Comparison of ENCODE assay signal across 1 cellular context in the genomic region with DNA sequence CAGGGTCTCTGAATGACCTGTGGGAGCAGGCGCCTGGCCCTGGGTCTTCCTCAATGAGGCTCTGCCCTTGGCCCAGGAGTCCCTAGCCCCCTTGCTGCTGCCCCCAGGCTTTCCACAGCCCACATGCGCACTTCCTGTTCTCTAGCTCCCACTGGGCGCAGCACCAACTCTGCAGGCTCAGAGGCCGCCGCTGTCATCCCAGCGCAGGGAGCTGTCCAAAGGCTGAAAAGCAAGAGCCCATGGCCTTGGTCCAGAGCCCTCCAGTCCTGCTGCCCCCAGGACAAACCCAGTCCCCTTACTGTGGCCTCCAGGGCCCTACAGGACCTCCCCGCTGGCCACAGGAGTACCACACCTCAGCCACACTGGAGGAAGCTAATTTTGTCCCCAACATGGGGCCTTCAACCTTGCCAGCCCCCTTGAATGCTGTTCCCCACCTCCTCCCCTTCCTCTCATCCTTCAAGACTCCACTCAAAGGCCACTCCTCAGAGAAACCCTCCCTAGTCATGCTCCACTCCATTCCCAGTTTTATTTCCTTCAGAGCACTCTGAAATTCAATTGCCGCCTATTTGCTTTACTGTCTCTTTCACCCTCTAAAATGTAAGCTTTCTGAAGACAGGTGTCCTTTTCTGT.
TF ChIP-seq lines count a peak whose summit lies in the region.

No MANE protein-coding gene starts in this region.

TF ChIP-seq in HepG2, 621 proteins besides CTCF, POLR2A, EP300 and RAD21 (continued from another document and continues in another):
- TF ChIP-seq SMAD3 (CRISPR knock-in tag; IDR thresholded peaks at IDR 0.05) (0 out of 2 replicates have a peak, but pooled peaks have one; percentile 68), HOXA5 (CRISPR knock-in tag; IDR thresholded peaks at IDR 0.05) (peak; percentile 55; the same call in 1 of the 2 replicates), ZNF33A (CRISPR knock-in tag; IDR thresholded peaks at IDR 0.05; ENCODE audit: borderline replicate concordance) (no peak), STAT5B (CRISPR knock-in tag; IDR thresholded peaks at IDR 0.05) (0 out of 2 replicates have a peak, but pooled peaks have one; percentile 56), ZNF564 (CRISPR knock-in tag; IDR thresholded peaks at IDR 0.05) (0 out of 2 replicates have a peak, but pooled peaks have one; percentile 45), HDAC1 (CRISPR knock-in tag; IDR thresholded peaks at IDR 0.05) (peak; percentile 40; the same call in 1 of the 2 replicates), ZNF768 (CRISPR knock-in tag; IDR thresholded peaks at IDR 0.05) (peak; percentile 43; the same call in 1 of the 2 replicates), SAP130 (CRISPR knock-in tag; IDR thresholded peaks at IDR 0.05; ENCODE audit: low read depth) (peak; percentile 74), ZNF614 (CRISPR knock-in tag; IDR thresholded peaks at IDR 0.05; ENCODE audit: borderline replicate concordance) (0 out of 2 replicates have a peak, but pooled peaks have one; percentile 29), ZNF672 (CRISPR knock-in tag; IDR thresholded peaks at IDR 0.05) (no peak), JARID2 (CRISPR knock-in tag; IDR thresholded peaks at IDR 0.05; ENCODE audit: insufficient replicate concordance) (no peak), ZNF563 (CRISPR knock-in tag; IDR thresholded peaks at IDR 0.05) (peak; percentile 67; the same call in 1 of the 2 replicates), PITX1 (CRISPR knock-in tag; IDR thresholded peaks at IDR 0.05) (no peak), ZNF530 (CRISPR knock-in tag; IDR thresholded peaks at IDR 0.05; ENCODE audit: low read depth) (no peak), JUND (CRISPR knock-in tag; IDR thresholded peaks at IDR 0.05) (0 out of 2 replicates have a peak, but pooled peaks have one; percentile 10), KAT8 (CRISPR knock-in tag; IDR thresholded peaks at IDR 0.05) (0 out of 2 replicates have a peak, but pooled peaks have one; percentile 23), ZNF749 (CRISPR knock-in tag; IDR thresholded peaks at IDR 0.05; ENCODE audit: borderline replicate concordance) (0 out of 2 replicates have a peak, but pooled peaks have one; percentile 58), GATAD1 (CRISPR knock-in tag; IDR thresholded peaks at IDR 0.05) (0 out of 2 replicates have a peak, but pooled peaks have one; percentile 47), ZNF747 (CRISPR knock-in tag; IDR thresholded peaks at IDR 0.05; ENCODE audit: borderline replicate concordance) (0 out of 2 replicates have a peak, but pooled peaks have one; percentile 41), KLF16 (CRISPR knock-in tag; IDR thresholded peaks at IDR 0.05) (peak in 1 of 2 experiments; percentile 67; a peak in 1 of 4 replicates), ZNF274 (CRISPR knock-in tag; IDR thresholded peaks at IDR 0.05) (peak; percentile 71; the same call in 1 of the 2 replicates), ZNF616 (CRISPR knock-in tag; IDR thresholded peaks at IDR 0.05; ENCODE audit: low read depth) (0 out of 2 replicates have a peak, but pooled peaks have one; percentile 47), ZMAT3 (CRISPR knock-in tag; conservative IDR thresholded peaks at IDR 0.05) (peak; percentile 75; the same call in 1 of the 2 replicates), NFKBIZ (CRISPR knock-in tag; IDR thresholded peaks at IDR 0.05) (0 out of 2 replicates have a peak, but pooled peaks have one; percentile 34), HCFC1 (IDR thresholded peaks at IDR 0.05; ENCODE audit: low read depth, low read length) (0 out of 2 replicates have a peak, but pooled peaks have one; percentile 21), FOXO1 (CRISPR knock-in tag; IDR thresholded peaks at IDR 0.05) (peak; percentile 54; the same call in 1 of the 2 replicates), ZSCAN9 (CRISPR knock-in tag; IDR thresholded peaks at IDR 0.05; ENCODE audit: borderline replicate concordance) (peak; percentile 93), MED1 (CRISPR knock-in tag; IDR thresholded peaks at IDR 0.05) (0 out of 2 replicates have a peak, but pooled peaks have one; percentile 32), KLF13 (CRISPR knock-in tag; IDR thresholded peaks at IDR 0.05) (no peak), RARA (CRISPR knock-in tag; IDR thresholded peaks at IDR 0.05) (peak; percentile 59), ZNF335 (CRISPR knock-in tag; IDR thresholded peaks at IDR 0.05) (peak; percentile 57; the same call in 1 of the 2 replicates), ZNF205 (CRISPR knock-in tag; IDR thresholded peaks at IDR 0.05) (0 out of 2 replicates have a peak, but pooled peaks have one; percentile 42), SIX4 (CRISPR knock-in tag; IDR thresholded peaks at IDR 0.05) (0 out of 2 replicates have a peak, but pooled peaks have one; percentile 50), ZNF329 (CRISPR knock-in tag; IDR thresholded peaks at IDR 0.05; ENCODE audit: low read depth) (0 out of 2 replicates have a peak, but pooled peaks have one; percentile 30), ZNF138 (CRISPR knock-in tag; IDR thresholded peaks at IDR 0.05; ENCODE audit: low read depth) (peak; percentile 66; the same call in 1 of the 2 replicates), SIN3A (IDR thresholded peaks at IDR 0.05; ENCODE audit: borderline replicate concordance, low read depth, low read length) (peak; percentile 76; the same call in 1 of the 2 replicates), ETV5 (CRISPR knock-in tag; IDR thresholded peaks at IDR 0.05; ENCODE audit: borderline replicate concordance) (peak; percentile 37; the same call in 1 of the 2 replicates), SALL1 (CRISPR knock-in tag; IDR thresholded peaks at IDR 0.05) (peak; percentile 78)
- TF ChIP-seq, protein P1, sequence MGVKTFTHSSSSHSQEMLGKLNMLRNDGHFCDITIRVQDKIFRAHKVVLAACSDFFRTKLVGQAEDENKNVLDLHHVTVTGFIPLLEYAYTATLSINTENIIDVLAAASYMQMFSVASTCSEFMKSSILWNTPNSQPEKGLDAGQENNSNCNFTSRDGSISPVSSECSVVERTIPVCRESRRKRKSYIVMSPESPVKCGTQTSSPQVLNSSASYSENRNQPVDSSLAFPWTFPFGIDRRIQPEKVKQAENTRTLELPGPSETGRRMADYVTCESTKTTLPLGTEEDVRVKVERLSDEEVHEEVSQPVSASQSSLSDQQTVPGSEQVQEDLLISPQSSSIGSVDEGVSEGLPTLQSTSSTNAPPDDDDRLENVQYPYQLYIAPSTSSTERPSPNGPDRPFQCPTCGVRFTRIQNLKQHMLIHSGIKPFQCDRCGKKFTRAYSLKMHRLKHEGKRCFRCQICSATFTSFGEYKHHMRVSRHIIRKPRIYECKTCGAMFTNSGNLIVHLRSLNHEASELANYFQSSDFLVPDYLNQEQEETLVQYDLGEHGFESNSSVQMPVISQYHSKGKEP (CRISPR knock-in tag; IDR thresholded peaks at IDR 0.05) = peak; percentile 85; the same call in 1 of the 2 replicates
- TF ChIP-seq, protein P2, sequence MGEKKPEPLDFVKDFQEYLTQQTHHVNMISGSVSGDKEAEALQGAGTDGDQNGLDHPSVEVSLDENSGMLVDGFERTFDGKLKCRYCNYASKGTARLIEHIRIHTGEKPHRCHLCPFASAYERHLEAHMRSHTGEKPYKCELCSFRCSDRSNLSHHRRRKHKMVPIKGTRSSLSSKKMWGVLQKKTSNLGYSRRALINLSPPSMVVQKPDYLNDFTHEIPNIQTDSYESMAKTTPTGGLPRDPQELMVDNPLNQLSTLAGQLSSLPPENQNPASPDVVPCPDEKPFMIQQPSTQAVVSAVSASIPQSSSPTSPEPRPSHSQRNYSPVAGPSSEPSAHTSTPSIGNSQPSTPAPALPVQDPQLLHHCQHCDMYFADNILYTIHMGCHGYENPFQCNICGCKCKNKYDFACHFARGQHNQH (CRISPR knock-in tag; IDR thresholded peaks at IDR 0.05) = peak; percentile 53; the same call in 1 of the 2 replicates
- TF ChIP-seq, protein P3, sequence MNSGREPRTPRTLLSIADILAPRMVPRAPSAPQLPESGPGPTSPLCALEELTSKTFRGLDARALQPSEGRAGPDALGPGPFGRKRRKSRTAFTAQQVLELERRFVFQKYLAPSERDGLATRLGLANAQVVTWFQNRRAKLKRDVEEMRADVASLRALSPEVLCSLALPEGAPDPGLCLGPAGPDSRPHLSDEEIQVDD (CRISPR knock-in tag; IDR thresholded peaks at IDR 0.05; ENCODE audit: borderline replicate concordance) = no peak
- TF ChIP-seq, protein P4, sequence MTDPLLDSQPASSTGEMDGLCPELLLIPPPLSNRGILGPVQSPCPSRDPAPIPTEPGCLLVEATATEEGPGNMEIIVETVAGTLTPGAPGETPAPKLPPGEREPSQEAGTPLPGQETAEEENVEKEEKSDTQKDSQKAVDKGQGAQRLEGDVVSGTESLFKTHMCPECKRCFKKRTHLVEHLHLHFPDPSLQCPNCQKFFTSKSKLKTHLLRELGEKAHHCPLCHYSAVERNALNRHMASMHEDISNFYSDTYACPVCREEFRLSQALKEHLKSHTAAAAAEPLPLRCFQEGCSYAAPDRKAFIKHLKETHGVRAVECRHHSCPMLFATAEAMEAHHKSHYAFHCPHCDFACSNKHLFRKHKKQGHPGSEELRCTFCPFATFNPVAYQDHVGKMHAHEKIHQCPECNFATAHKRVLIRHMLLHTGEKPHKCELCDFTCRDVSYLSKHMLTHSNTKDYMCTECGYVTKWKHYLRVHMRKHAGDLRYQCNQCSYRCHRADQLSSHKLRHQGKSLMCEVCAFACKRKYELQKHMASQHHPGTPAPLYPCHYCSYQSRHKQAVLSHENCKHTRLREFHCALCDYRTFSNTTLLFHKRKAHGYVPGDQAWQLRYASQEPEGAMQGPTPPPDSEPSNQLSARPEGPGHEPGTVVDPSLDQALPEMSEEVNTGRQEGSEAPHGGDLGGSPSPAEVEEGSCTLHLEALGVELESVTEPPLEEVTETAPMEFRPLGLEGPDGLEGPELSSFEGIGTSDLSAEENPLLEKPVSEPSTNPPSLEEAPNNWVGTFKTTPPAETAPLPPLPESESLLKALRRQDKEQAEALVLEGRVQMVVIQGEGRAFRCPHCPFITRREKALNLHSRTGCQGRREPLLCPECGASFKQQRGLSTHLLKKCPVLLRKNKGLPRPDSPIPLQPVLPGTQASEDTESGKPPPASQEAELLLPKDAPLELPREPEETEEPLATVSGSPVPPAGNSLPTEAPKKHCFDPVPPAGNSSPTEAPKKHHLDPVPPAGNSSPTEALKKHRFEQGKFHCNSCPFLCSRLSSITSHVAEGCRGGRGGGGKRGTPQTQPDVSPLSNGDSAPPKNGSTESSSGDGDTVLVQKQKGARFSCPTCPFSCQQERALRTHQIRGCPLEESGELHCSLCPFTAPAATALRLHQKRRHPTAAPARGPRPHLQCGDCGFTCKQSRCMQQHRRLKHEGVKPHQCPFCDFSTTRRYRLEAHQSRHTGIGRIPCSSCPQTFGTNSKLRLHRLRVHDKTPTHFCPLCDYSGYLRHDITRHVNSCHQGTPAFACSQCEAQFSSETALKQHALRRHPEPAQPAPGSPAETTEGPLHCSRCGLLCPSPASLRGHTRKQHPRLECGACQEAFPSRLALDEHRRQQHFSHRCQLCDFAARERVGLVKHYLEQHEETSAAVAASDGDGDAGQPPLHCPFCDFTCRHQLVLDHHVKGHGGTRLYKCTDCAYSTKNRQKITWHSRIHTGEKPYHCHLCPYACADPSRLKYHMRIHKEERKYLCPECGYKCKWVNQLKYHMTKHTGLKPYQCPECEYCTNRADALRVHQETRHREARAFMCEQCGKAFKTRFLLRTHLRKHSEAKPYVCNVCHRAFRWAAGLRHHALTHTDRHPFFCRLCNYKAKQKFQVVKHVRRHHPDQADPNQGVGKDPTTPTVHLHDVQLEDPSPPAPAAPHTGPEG (CRISPR knock-in tag; IDR thresholded peaks at IDR 0.05) = peak; percentile 55; the same call in 1 of the 2 replicates
- TF ChIP-seq, protein P5, sequence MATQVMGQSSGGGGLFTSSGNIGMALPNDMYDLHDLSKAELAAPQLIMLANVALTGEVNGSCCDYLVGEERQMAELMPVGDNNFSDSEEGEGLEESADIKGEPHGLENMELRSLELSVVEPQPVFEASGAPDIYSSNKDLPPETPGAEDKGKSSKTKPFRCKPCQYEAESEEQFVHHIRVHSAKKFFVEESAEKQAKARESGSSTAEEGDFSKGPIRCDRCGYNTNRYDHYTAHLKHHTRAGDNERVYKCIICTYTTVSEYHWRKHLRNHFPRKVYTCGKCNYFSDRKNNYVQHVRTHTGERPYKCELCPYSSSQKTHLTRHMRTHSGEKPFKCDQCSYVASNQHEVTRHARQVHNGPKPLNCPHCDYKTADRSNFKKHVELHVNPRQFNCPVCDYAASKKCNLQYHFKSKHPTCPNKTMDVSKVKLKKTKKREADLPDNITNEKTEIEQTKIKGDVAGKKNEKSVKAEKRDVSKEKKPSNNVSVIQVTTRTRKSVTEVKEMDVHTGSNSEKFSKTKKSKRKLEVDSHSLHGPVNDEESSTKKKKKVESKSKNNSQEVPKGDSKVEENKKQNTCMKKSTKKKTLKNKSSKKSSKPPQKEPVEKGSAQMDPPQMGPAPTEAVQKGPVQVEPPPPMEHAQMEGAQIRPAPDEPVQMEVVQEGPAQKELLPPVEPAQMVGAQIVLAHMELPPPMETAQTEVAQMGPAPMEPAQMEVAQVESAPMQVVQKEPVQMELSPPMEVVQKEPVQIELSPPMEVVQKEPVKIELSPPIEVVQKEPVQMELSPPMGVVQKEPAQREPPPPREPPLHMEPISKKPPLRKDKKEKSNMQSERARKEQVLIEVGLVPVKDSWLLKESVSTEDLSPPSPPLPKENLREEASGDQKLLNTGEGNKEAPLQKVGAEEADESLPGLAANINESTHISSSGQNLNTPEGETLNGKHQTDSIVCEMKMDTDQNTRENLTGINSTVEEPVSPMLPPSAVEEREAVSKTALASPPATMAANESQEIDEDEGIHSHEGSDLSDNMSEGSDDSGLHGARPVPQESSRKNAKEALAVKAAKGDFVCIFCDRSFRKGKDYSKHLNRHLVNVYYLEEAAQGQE (IDR thresholded peaks at IDR 0.05; ENCODE audit: borderline replicate concordance in 1 of 2, low read depth in 1 of 2, low read length in 2 of 2) = peak in 1 of 2 experiments; percentile 98
- TF ChIP-seq, protein P6, sequence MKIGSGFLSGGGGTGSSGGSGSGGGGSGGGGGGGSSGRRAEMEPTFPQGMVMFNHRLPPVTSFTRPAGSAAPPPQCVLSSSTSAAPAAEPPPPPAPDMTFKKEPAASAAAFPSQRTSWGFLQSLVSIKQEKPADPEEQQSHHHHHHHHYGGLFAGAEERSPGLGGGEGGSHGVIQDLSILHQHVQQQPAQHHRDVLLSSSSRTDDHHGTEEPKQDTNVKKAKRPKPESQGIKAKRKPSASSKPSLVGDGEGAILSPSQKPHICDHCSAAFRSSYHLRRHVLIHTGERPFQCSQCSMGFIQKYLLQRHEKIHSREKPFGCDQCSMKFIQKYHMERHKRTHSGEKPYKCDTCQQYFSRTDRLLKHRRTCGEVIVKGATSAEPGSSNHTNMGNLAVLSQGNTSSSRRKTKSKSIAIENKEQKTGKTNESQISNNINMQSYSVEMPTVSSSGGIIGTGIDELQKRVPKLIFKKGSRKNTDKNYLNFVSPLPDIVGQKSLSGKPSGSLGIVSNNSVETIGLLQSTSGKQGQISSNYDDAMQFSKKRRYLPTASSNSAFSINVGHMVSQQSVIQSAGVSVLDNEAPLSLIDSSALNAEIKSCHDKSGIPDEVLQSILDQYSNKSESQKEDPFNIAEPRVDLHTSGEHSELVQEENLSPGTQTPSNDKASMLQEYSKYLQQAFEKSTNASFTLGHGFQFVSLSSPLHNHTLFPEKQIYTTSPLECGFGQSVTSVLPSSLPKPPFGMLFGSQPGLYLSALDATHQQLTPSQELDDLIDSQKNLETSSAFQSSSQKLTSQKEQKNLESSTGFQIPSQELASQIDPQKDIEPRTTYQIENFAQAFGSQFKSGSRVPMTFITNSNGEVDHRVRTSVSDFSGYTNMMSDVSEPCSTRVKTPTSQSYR (CRISPR knock-in tag; IDR thresholded peaks at IDR 0.05; ENCODE audit: borderline replicate concordance) = peak; percentile 29; the same call in 1 of the 2 replicates
